ENCODE assay signal across 8 cellular contexts in the genomic region with DNA sequence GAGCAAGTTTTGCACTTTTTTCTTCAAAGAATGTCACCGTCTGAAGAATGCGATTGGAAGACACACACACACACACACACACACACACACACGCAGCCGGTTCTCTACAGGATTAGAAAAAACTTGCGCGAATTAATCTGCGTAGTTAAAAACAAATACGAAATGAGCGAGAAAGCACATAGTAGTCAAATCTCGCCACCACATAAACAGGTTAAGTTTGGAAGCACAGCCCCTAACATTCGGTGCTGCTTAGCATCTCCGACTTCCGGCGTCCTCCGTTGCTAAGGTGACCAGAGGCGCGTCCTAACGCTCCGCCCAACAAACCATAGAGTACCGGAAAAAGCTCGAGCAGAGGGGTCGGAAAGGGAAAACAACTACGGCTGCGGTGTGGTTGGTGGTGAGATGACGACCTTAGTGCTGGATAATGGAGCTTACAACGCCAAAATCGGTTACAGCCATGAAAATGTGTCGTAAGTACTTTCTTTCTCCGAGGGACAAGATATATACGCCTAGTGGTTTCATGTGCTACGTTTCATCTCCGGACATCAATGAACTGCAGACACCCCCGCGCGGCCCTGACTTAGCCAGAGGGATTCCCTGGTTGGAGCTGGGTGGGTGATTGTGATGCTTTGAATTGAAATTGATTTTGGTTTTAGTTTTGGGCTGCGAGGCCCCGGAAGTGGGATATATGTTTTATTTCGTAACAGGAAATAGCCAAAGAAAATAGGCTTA. TPM values are rescaled to one million over a fixed set of nuclear protein-coding genes. Genes with fewer than 3 reads are reported as not detected.
DNase-seq lines count a peak whose midpoint lies in the region; ATAC-seq and TF ChIP-seq lines count a peak whose summit lies in the region.

Gene ACTR6, plus strand, starts transcription at position 366 of the 732 bp plus-strand sequence. Its CDS starts 37 bp downstream, at position 403.

- H3K9me3 Mint-ChIP-seq in chondrocyte (ENCODE audit: low read depth), result no peaks in the 10 kb centered on the region

- ATAC-seq in HG03432 (IDR thresholded peaks at IDR 0.05; ENCODE audit: unreplicated experiment), result peak; percentile 85

- H3K27me3 Mint-ChIP-seq in chondrocyte (ENCODE audit: low read depth), result no peaks in the 10 kb centered on the region

- DNase-seq in Ammon's horn (ENCODE audit: low spot score), result peak; percentile 97
- peak; percentile 89 for DNase-seq in NCI-H510A (lab: John Stamatoyannopoulos, UW)
- DNase-seq in activated CD4-positive, alpha-beta T cell treated with anti-CD3 and anti-CD28 coated beads for 1 hour, result peak; percentile 96
- no peak for DNase-seq in chondrocyte (ENCODE audit: low spot score)
- DNase-seq in kidney tubule cell (ENCODE audit: low spot score), result peak; percentile 96
- DNase-seq in stimulated activated CD4-positive, alpha-beta T cell treated with anti-CD3 and anti-CD28 coated beads, Interleukin-1b, Interleukin-23, amount 100 ng/mL, for 4 hours (ENCODE audit: low read depth in 2 of 2), result peak; percentile 89 to 95

- peak; percentile 33 for TF ChIP-seq CTCF in chondrocyte (IDR thresholded peaks at IDR 0.05)

- peak; percentile 77 for TF ChIP-seq POLR2A in GM19099 (IDR thresholded peaks at IDR 0.05; ENCODE audit: extremely low read depth, insufficient read length, low read depth)

- H3K4me1 Mint-ChIP-seq in chondrocyte (ENCODE audit: low read depth), result peaks cover 18% of the 10 kb centered on the region

- H3K36me3 Mint-ChIP-seq in chondrocyte (ENCODE audit: low read depth), result no peaks in the 10 kb centered on the region

- peak within 1 kb of the TSS; percentile 94 for H3K4me3 Mint-ChIP-seq in chondrocyte (ENCODE audit: unreplicated experiment)

- H3K27ac Mint-ChIP-seq in chondrocyte (ENCODE audit: unreplicated experiment), result peak within 1 kb of the TSS; percentile 90

RNA-seq across cellular contexts. Expression of gene ACTR6, which starts in this region (rescaled TPM):
- 17.4 to 20.7 TPM (median 20.6 TPM) in 3 replicates for total RNA-seq in chondrocyte
